ENCODE assay signal across 10 cellular contexts in genomic region chr9:92254401-92255337, GRCh38.
"Had no signal": no experiment of that assay in that cellular context is flagged by ENCODE, and none has a peak within 500 bp of the region (broad histone marks: within the 10 kb centered on the region; RNA-seq: fewer than 3 reads in every experiment).

No MANE protein-coding gene starts in this region.

- DNase-seq: activated CD4-positive, alpha-beta T cell treated with anti-CD3 and anti-CD28 coated beads, Interleukin-2, amount 10 ng/mL, durations not matched to agents 7 days and 5 days; activated naive CD4-positive, alpha-beta T cell; esophagus squamous epithelium; hypothalamus; lower lobe of right lung; psoas muscle; uterus had no signal

- H3K9me3 Mint-ChIP-seq: activated CD4-positive, alpha-beta T cell treated with anti-CD3 and anti-CD28 coated beads, Interleukin-2, amount 10 ng/mL, durations not matched to agents 7 days and 5 days; mesothelial cell of epicardium had no signal

- H3K27ac Mint-ChIP-seq: mesothelial cell of epicardium had no signal

- H3K27ac ChIP-seq: esophagus squamous epithelium, lower lobe of right lung, psoas muscle, tibial nerve, uterus had no signal

- H3K27me3 Mint-ChIP-seq: activated CD4-positive, alpha-beta T cell treated with anti-CD3 and anti-CD28 coated beads, Interleukin-2, amount 10 ng/mL, durations not matched to agents 7 days and 5 days had no signal

- ATAC-seq: lower lobe of right lung, psoas muscle, sciatic nerve had no signal

- H3K4me3 Mint-ChIP-seq: activated CD4-positive, alpha-beta T cell treated with anti-CD3 and anti-CD28 coated beads, Interleukin-2, amount 10 ng/mL, durations not matched to agents 7 days and 5 days; mesothelial cell of epicardium had no signal

- H3K4me1 Mint-ChIP-seq: activated CD4-positive, alpha-beta T cell treated with anti-CD3 and anti-CD28 coated beads, Interleukin-2, amount 10 ng/mL, durations not matched to agents 7 days and 5 days; mesothelial cell of epicardium had no signal
